In the genomic region with DNA sequence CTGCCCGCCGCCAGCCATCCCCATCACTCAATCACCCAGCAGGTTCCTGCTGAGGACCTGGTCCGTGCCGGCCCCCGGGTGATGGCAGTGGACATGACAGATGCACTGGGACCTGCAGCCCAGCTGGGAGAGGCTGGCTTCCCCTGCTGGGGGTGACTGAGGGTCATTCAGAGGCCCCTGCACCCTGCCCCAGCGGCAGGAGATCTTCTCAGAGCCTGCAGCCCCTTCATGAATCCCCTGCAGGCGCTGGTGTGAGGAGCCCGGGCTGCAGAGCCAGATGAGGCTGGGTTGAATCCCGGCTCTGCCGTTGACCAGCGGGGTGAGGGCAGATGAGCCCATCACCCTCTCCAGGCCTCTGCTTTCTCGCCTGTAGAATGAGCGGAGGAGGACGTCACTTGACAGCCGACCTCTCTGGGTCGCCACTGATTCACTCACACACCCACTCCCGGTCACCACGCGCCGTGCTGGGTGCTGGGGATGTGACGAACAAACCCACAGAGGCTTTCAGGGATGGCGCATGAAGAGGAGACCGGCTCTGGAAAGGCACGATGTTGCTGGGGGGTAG, we compare ENCODE assay signal across 17 cellular contexts.
A peak's percentile ranks its signal among the peaks of the same experiment; 100 is the strongest.
DNase-seq lines count a peak whose midpoint lies in the region; ATAC-seq and TF ChIP-seq lines count a peak whose summit lies in the region.
"Had no signal": no experiment of that assay in that cellular context is flagged by ENCODE, and none has a peak within 500 bp of the region (broad histone marks: within the 10 kb centered on the region; RNA-seq: fewer than 3 reads in every experiment).

No MANE protein-coding gene starts in this region.

- CTCF ChIA-PET in MCF 10A (lab: Yijun Ruan, JAX) = no interaction called here

- TF ChIP-seq EP300 in upper lobe of left lung (IDR thresholded peaks at IDR 0.05) = no peak

- no peak overlapping the region for H3K4me3 Mint-ChIP-seq in MCF 10A (ENCODE audit: unreplicated experiment)
- H3K4me3 Mint-ChIP-seq in neural crest cell = no peak overlapping the region
- H3K4me3 Mint-ChIP-seq: effector memory CD8-positive, alpha-beta T cell had no signal

- H3K9me3 Mint-ChIP-seq in MCF 10A (ENCODE audit: unreplicated experiment) = no peaks in the 10 kb centered on the region
- H3K9me3 Mint-ChIP-seq in neural crest cell = no peaks in the 10 kb centered on the region
- H3K9me3 Mint-ChIP-seq: effector memory CD8-positive, alpha-beta T cell had no signal

- TF ChIP-seq POLR2A in breast epithelium (IDR thresholded peaks at IDR 0.05) (no peak), upper lobe of left lung (IDR thresholded peaks at IDR 0.05) (no peak), lower leg skin (IDR thresholded peaks at IDR 0.05) (no peak)

- H3K27me3 Mint-ChIP-seq in MCF 10A (ENCODE audit: insufficient read depth, unreplicated experiment) = no peaks in the 10 kb centered on the region
- no peaks in the 10 kb centered on the region for H3K27me3 Mint-ChIP-seq in neural crest cell (ENCODE audit: low read depth)

- H3K9me3 ChIP-seq in breast epithelium (no peaks in the 10 kb centered on the region), upper lobe of left lung (no peaks in the 10 kb centered on the region)
- H3K9me3 ChIP-seq: neutrophil, tibial nerve had no signal

- H3K4me1 ChIP-seq in breast epithelium = peaks cover 13 to 20% of the 10 kb centered on the region in 2 donors
- H3K4me1 ChIP-seq in upper lobe of left lung = peaks cover 25 to 42% (median 30%) of the 10 kb centered on the region in 4 donors

- WGBS in upper lobe of left lung, 2 donors = 81 to 92% methylated on average over 11 to 23 of the region's 24 CpGs
- 85 to 91% methylated on average over 18 to 23 of the region's 24 CpGs for WGBS in lower leg skin, 2 donors

- TF ChIP-seq CTCF in breast epithelium (IDR thresholded peaks at IDR 0.05) (no peak), MCF 10A (IDR thresholded peaks at IDR 0.05; ENCODE audit: unreplicated experiment) (no peak), fibroblast of villous mesenchyme (IDR thresholded peaks at IDR 0.05; ENCODE audit: insufficient read depth, low read depth, low read length) (no peak), neural crest cell (conservative IDR thresholded peaks at IDR 0.05) (no peak), upper lobe of left lung (IDR thresholded peaks at IDR 0.05) (no peak), foreskin fibroblast (IDR thresholded peaks at IDR 0.05; ENCODE audit: low read depth, low read length) (no peak), lower leg skin (IDR thresholded peaks at IDR 0.05) (no peak)

- peak overlapping the region; percentile 62 for H3K27ac ChIP-seq in breast epithelium
- H3K27ac ChIP-seq in upper lobe of left lung = peak overlapping the region in 3 of 4 donors; percentile 12 to 56 (median 48)
- H3K27ac ChIP-seq: 22Rv1, neutrophil had no signal

- H3K4me3 ChIP-seq in breast epithelium = no peak overlapping the region
- H3K4me3 ChIP-seq in fibroblast of villous mesenchyme (ENCODE audit: low read depth, low read length) = no peak overlapping the region
- H3K4me3 ChIP-seq in upper lobe of left lung = no peak overlapping the region
- no peak overlapping the region for H3K4me3 ChIP-seq in foreskin fibroblast (ENCODE audit: low read depth in 1 of 2, low read length in 2 of 2)
- no peak overlapping the region for H3K4me3 ChIP-seq in lower leg skin (ENCODE audit: low read depth, poor library complexity, severe bottlenecking)
- H3K4me3 ChIP-seq: tibial nerve had no signal

- H3K27me3 ChIP-seq in breast epithelium (no peaks in the 10 kb centered on the region), upper lobe of left lung (no peaks in the 10 kb centered on the region)
- H3K27me3 ChIP-seq: tibial nerve had no signal

- POLR2A ChIA-PET in MCF 10A (lab: Yijun Ruan, JAX) = no interaction called here

- DNase-seq in breast epithelium (ENCODE audit: low spot score in 2 of 2) (no peak), MCF 10A (ENCODE audit: unreplicated experiment) (no peak), fibroblast of villous mesenchyme (ENCODE audit: low read depth) (peak; percentile 81), neural crest cell (ENCODE audit: low read depth, low spot score) (no peak), upper lobe of left lung (peak in 1 of 2 donors; percentile 80), foreskin fibroblast (no peak), COLO668 (lab: John Stamatoyannopoulos, UW; ENCODE audit: unreplicated experiment) (no peak), lower leg skin (ENCODE audit: low spot score in 2 of 2) (no peak)
- DNase-seq: activated naive CD4-positive, alpha-beta T cell treated with anti-CD3 and anti-CD28 coated beads, Interleukin-2, amount 50 U/mL, for 16 hours; DMS53; effector memory CD8-positive, alpha-beta T cell; mammary epithelial cell; NCI-H2029; NCI-H524 had no signal

- H3K4me1 Mint-ChIP-seq in MCF 10A (ENCODE audit: insufficient read depth, unreplicated experiment) = peaks cover 15% of the 10 kb centered on the region
- peaks cover 36% of the 10 kb centered on the region for H3K4me1 Mint-ChIP-seq in neural crest cell

- H3K27ac Mint-ChIP-seq in MCF 10A (ENCODE audit: low read depth, unreplicated experiment) = no peak overlapping the region
- H3K27ac Mint-ChIP-seq in neural crest cell (ENCODE audit: unreplicated experiment) = peak overlapping the region; percentile 50
- H3K27ac Mint-ChIP-seq: effector memory CD8-positive, alpha-beta T cell had no signal

- H3K36me3 ChIP-seq in breast epithelium (no peaks in the 10 kb centered on the region), upper lobe of left lung (no peaks in the 10 kb centered on the region)
- H3K36me3 ChIP-seq: neutrophil, tibial nerve had no signal

- no peak for ATAC-seq in upper lobe of left lung (ENCODE audit: low FRiP score in 2 of 2)
- ATAC-seq: effector memory CD8-positive, alpha-beta T cell had no signal

- intact Hi-C loops in breast epithelium (cut with DNase I; ENCODE audit: low total_unique reads) (no loop called here), MCF 10A (cut with micrococcal nuclease) (no loop called here), lower leg skin (cut with DNase I; ENCODE audit: low total_unique reads) (no loop called here)

- no TSS peak for BruUV-seq in MCF 10A (replicated peaks; lab: Mats Ljungman, UMichigan)

- no peaks in the 10 kb centered on the region for H3K36me3 Mint-ChIP-seq in MCF 10A (ENCODE audit: insufficient read depth, unreplicated experiment)
- no peaks in the 10 kb centered on the region for H3K36me3 Mint-ChIP-seq in neural crest cell (ENCODE audit: low read depth)
